1 cellular context compared by ENCODE assay signal in the genomic region with DNA sequence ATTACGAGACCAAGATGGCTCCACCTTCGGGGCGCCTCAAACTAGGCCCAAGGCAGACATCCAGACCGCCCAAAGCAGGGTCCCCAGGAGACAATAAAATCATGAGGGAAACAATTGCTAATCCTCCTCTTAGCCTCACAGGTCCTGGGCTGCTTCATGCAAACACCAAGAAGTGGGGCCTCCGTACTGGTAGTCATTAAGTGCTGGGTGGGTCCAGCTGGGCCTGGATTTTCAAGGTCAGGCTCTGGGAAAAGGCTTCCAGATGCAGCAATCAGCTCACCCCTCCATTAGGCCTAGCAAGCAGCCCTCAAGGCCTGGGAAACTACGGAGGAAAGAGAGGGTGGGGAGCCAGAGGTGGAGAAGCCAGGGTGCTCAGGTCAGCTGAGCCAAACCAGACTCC.
TF ChIP-seq lines count a peak whose summit lies in the region.

No MANE protein-coding gene starts in this region.

TF ChIP-seq in WTC11, 78 proteins besides CTCF, POLR2A, EP300 and RAD21 (continued from another document):
- TF ChIP-seq ZNF396 (CRISPR knock-in tag; IDR thresholded peaks at IDR 0.05; ENCODE audit: borderline replicate concordance) (no peak), JUN (CRISPR knock-in tag; IDR thresholded peaks at IDR 0.05) (no peak), ZNF423 (CRISPR knock-in tag; IDR thresholded peaks at IDR 0.05) (no peak), ZNF416 (CRISPR knock-in tag; IDR thresholded peaks at IDR 0.05) (no peak), ZBTB21 (CRISPR knock-in tag; IDR thresholded peaks at IDR 0.05; ENCODE audit: borderline replicate concordance) (no peak), RORB (CRISPR knock-in tag; IDR thresholded peaks at IDR 0.05) (no peak), ZNF425 (CRISPR knock-in tag; conservative IDR thresholded peaks at IDR 0.05) (no peak)
- TF ChIP-seq, protein P1, sequence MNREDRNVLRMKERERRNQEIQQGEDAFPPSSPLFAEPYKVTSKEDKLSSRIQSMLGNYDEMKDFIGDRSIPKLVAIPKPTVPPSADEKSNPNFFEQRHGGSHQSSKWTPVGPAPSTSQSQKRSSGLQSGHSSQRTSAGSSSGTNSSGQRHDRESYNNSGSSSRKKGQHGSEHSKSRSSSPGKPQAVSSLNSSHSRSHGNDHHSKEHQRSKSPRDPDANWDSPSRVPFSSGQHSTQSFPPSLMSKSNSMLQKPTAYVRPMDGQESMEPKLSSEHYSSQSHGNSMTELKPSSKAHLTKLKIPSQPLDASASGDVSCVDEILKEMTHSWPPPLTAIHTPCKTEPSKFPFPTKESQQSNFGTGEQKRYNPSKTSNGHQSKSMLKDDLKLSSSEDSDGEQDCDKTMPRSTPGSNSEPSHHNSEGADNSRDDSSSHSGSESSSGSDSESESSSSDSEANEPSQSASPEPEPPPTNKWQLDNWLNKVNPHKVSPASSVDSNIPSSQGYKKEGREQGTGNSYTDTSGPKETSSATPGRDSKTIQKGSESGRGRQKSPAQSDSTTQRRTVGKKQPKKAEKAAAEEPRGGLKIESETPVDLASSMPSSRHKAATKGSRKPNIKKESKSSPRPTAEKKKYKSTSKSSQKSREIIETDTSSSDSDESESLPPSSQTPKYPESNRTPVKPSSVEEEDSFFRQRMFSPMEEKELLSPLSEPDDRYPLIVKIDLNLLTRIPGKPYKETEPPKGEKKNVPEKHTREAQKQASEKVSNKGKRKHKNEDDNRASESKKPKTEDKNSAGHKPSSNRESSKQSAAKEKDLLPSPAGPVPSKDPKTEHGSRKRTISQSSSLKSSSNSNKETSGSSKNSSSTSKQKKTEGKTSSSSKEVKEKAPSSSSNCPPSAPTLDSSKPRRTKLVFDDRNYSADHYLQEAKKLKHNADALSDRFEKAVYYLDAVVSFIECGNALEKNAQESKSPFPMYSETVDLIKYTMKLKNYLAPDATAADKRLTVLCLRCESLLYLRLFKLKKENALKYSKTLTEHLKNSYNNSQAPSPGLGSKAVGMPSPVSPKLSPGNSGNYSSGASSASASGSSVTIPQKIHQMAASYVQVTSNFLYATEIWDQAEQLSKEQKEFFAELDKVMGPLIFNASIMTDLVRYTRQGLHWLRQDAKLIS (CRISPR knock-in tag; IDR thresholded peaks at IDR 0.05; ENCODE audit: borderline replicate concordance): no peak
TF ChIP-seq in WTC11: peak in this region for 0.
